In genomic region chr17:61054430-61054829, GRCh38 we compare ENCODE assay signal across 25 cellular contexts.
"Had no signal": no experiment of that assay in that cellular context is flagged by ENCODE, and none has a peak within 500 bp of the region (broad histone marks: within the 10 kb centered on the region; RNA-seq: fewer than 3 reads in every experiment).

No MANE protein-coding gene starts in this region.

- H3K4me1 Mint-ChIP-seq: stimulated activated memory B cell treated with anti-CD40 and anti-IgM and Interleukin-4, amounts not matched to agents 10 μg/mL and 1 μg/mL and 100 μg/mL, for 72 hours had no signal

- H3K9me3 ChIP-seq: colonic mucosa, esophagus muscularis mucosa, heart right ventricle, sigmoid colon, testis had no signal

- H3K4me3 ChIP-seq: colonic mucosa, esophagus muscularis mucosa, heart right ventricle, lung, neural progenitor cell, sigmoid colon, smooth muscle cell, testis had no signal

- H3K36me3 Mint-ChIP-seq: neural progenitor cell; stimulated activated memory B cell treated with anti-CD40 and anti-IgM and Interleukin-4, amounts not matched to agents 10 μg/mL and 1 μg/mL and 100 μg/mL, for 72 hours had no signal

- H3K9me3 Mint-ChIP-seq: activated CD4-positive, alpha-beta T cell treated with anti-CD3 and anti-CD28 coated beads, Interleukin-2, amount 10 ng/mL, durations not matched to agents 7 days and 5 days; activated CD8-positive, alpha-beta T cell treated with anti-CD3 and anti-CD28 coated beads for 36 hours; central memory CD8-positive, alpha-beta T cell; mesothelial cell of epicardium; naive thymus-derived CD8-positive, alpha-beta T cell; neural progenitor cell; stimulated activated memory B cell treated with anti-CD40 and anti-IgM and Interleukin-4, amounts not matched to agents 10 μg/mL and 1 μg/mL and 100 μg/mL, for 72 hours; T-helper 2 cell treated with Interferon-gamma antibody and Interleukin-4, amounts not matched to agents 5 μg/mL and 100 μg/mL, for 36 hours had no signal

- H3K9ac ChIP-seq: neural progenitor cell had no signal

- H3K4me2 ChIP-seq: neural progenitor cell, smooth muscle cell had no signal

- H3K4me1 ChIP-seq: colonic mucosa, neural progenitor cell, sigmoid colon, testis had no signal

- H2AFZ ChIP-seq: neural progenitor cell had no signal

- H3K27ac ChIP-seq: colonic mucosa, esophagus muscularis mucosa, neural progenitor cell, sigmoid colon, testis, VCaP had no signal

- H3K4me3 Mint-ChIP-seq: activated CD4-positive, alpha-beta T cell treated with anti-CD3 and anti-CD28 coated beads, Interleukin-2, amount 10 ng/mL, durations not matched to agents 7 days and 5 days; activated CD8-positive, alpha-beta memory T cell treated with anti-CD3 and anti-CD28 coated beads, Interleukin-2, amount 10 ng/mL, durations not matched to agents 7 days and 5 days; activated CD8-positive, alpha-beta T cell treated with anti-CD3 and anti-CD28 coated beads for 36 hours; central memory CD8-positive, alpha-beta T cell; mesothelial cell of epicardium; naive thymus-derived CD8-positive, alpha-beta T cell; neural progenitor cell; stimulated activated memory B cell treated with anti-CD40 and anti-IgM and Interleukin-4, amounts not matched to agents 10 μg/mL and 1 μg/mL and 100 μg/mL, for 72 hours; T-helper 2 cell treated with Interferon-gamma antibody and Interleukin-4, amounts not matched to agents 5 μg/mL and 100 μg/mL, for 36 hours had no signal

- DNase-seq: activated CD4-positive, alpha-beta T cell treated with anti-CD3 and anti-CD28 coated beads, Interleukin-2, amount 10 ng/mL, durations not matched to agents 7 days and 5 days; activated CD8-positive, alpha-beta memory T cell treated with anti-CD3 and anti-CD28 coated beads, Interleukin-2, amount 10 ng/mL, durations not matched to agents 7 days and 5 days; activated CD8-positive, alpha-beta T cell treated with anti-CD3 and anti-CD28 coated beads for 36 hours; activated gamma-delta T cell; activated naive CD4-positive, alpha-beta T cell treated with anti-CD3 and anti-CD28 coated beads, Interleukin-2, amount 50 U/mL, for 16 hours; activated T-cell treated with anti-CD3 and anti-CD28 coated beads for 4 hours; aorta; colonic mucosa; islet precursor cell; left colon; naive thymus-derived CD8-positive, alpha-beta T cell; sigmoid colon; stimulated activated CD4-positive, alpha-beta T cell treated with anti-CD3 and anti-CD28 coated beads, Interleukin-15, amount 100 ng/mL, for 24 hours; testis had no signal

- H3K27me3 Mint-ChIP-seq: activated CD4-positive, alpha-beta T cell treated with anti-CD3 and anti-CD28 coated beads, Interleukin-2, amount 10 ng/mL, durations not matched to agents 7 days and 5 days; activated CD8-positive, alpha-beta memory T cell treated with anti-CD3 and anti-CD28 coated beads, Interleukin-2, amount 10 ng/mL, durations not matched to agents 7 days and 5 days; activated CD8-positive, alpha-beta T cell treated with anti-CD3 and anti-CD28 coated beads for 36 hours; central memory CD8-positive, alpha-beta T cell; naive thymus-derived CD8-positive, alpha-beta T cell; stimulated activated memory B cell treated with anti-CD40 and anti-IgM and Interleukin-4, amounts not matched to agents 10 μg/mL and 1 μg/mL and 100 μg/mL, for 72 hours had no signal

- ATAC-seq: activated CD4-positive, CD25-positive, alpha-beta regulatory T cell treated with anti-CD3 and anti-CD28 coated beads, Interleukin-2, amount 50 U/mL, for 24 hours; activated CD8-positive, alpha-beta memory T cell treated with anti-CD3 and anti-CD28 coated beads, Interleukin-2, amount 10 ng/mL, durations not matched to agents 7 days and 5 days; activated CD8-positive, alpha-beta T cell treated with anti-CD3 and anti-CD28 coated beads for 36 hours; left colon; naive thymus-derived CD8-positive, alpha-beta T cell; stimulated activated memory B cell treated with anti-CD40 and anti-IgM and Interleukin-4, amounts not matched to agents 10 μg/mL and 1 μg/mL and 100 μg/mL, for 72 hours had no signal

- H3K27me3 ChIP-seq: colonic mucosa, esophagus muscularis mucosa, heart right ventricle, neural progenitor cell, sigmoid colon, testis had no signal

- H3K27ac Mint-ChIP-seq: activated CD4-positive, alpha-beta T cell treated with anti-CD3 and anti-CD28 coated beads, Interleukin-2, amount 10 ng/mL, durations not matched to agents 7 days and 5 days; activated CD8-positive, alpha-beta memory T cell treated with anti-CD3 and anti-CD28 coated beads, Interleukin-2, amount 10 ng/mL, durations not matched to agents 7 days and 5 days; activated CD8-positive, alpha-beta T cell treated with anti-CD3 and anti-CD28 coated beads for 36 hours; mesothelial cell of epicardium; naive thymus-derived CD8-positive, alpha-beta T cell; neural progenitor cell; stimulated activated memory B cell treated with anti-CD40 and anti-IgM and Interleukin-4, amounts not matched to agents 10 μg/mL and 1 μg/mL and 100 μg/mL, for 72 hours; T-helper 2 cell treated with Interferon-gamma antibody and Interleukin-4, amounts not matched to agents 5 μg/mL and 100 μg/mL, for 36 hours had no signal

- H3K36me3 ChIP-seq: colonic mucosa, esophagus muscularis mucosa, heart right ventricle, neural progenitor cell, sigmoid colon had no signal
